ENCODE assay signal across 1 cellular context in the genomic region with DNA sequence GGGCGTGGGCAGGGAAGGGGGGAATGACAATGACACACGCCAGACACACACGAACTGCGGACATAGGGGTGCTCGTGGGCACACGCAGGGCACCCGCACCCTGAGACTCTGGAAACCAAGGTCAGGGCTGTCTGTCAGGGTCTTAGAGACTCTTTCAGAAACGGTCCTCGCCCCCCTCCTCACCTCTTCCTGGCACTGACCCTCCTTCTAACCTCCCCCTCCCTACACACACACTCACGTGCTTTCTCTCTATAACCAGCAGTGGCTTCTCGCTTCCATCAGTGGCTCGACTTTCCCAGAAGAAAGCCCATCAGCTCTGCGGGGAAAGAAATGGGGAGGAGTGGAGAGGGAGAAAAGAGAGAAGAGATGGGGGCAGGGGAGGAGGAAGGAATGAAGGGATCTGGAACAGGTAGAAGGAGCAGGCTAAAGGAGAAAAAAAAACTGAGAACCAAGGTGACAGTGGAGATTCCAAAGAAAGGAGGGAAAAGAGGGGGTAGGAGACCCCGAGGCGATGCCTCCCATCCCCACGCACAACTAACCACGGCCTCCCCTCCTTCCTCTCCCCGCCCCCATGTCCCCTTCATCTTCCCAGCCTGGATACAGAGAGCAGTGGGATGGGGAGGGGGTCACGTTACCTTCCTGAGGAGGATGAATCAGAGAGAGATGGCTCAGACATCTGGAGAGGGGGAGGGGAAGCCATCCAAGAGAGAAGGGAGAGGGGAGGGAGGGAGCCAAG.
TF ChIP-seq lines count a peak whose summit lies in the region.

No MANE protein-coding gene starts in this region.

TF ChIP-seq in H1, 55 proteins besides CTCF, POLR2A, EP300 and RAD21:
- TF ChIP-seq JUND (IDR thresholded peaks at IDR 0.05; ENCODE audit: low read length) (peak; percentile 15; the same call in 1 of the 2 replicates), TCF12 (IDR thresholded peaks at IDR 0.05; ENCODE audit: low read depth, low read length) (peak; percentile 90), ASH2L (IDR thresholded peaks at IDR 0.05; ENCODE audit: low read length) (peak; percentile 66), POLR2AphosphoS5 (IDR thresholded peaks at IDR 0.05; ENCODE audit: low read depth, low read length) (no peak), FOSL1 (IDR thresholded peaks at IDR 0.05; ENCODE audit: insufficient read depth, low read depth, low read length) (no peak), RFX5 (IDR thresholded peaks at IDR 0.05; ENCODE audit: borderline replicate concordance, low read depth, low read length) (no peak), TAF7 (optimal IDR thresholded peaks at IDR 0.05; ENCODE audit: borderline replicate concordance, low read depth, low read length) (no peak), ATF2 (IDR thresholded peaks at IDR 0.05; ENCODE audit: low read length) (no peak), GABPA (IDR thresholded peaks at IDR 0.05; ENCODE audit: borderline replicate concordance, insufficient read depth, low read length) (no peak), BCL11A (IDR thresholded peaks at IDR 0.05; ENCODE audit: low read depth in 2 of 2, low read length in 2 of 2) (no peak), CREB1 (IDR thresholded peaks at IDR 0.05) (peak; percentile 5; the same call in 1 of the 2 replicates), KDM5A (IDR thresholded peaks at IDR 0.05; ENCODE audit: low read length) (no peak), SP2 (IDR thresholded peaks at IDR 0.05; ENCODE audit: low read length) (no peak), KDM4A (IDR thresholded peaks at IDR 0.05; ENCODE audit: low read depth, low read length, severe bottlenecking) (no peak), RNF2 (IDR thresholded peaks at IDR 0.05; ENCODE audit: borderline replicate concordance, low read depth, low read length, missing control alignments, poor library complexity, severe bottlenecking) (no peak), KDM1A (IDR thresholded peaks at IDR 0.05; ENCODE audit: borderline replicate concordance, low read length) (no peak), EZH2 (IDR thresholded peaks at IDR 0.05; ENCODE audit: low read depth, low read length, severe bottlenecking) (peak; percentile 5), CTBP2 (IDR thresholded peaks at IDR 0.05; ENCODE audit: borderline replicate concordance, insufficient read depth, insufficient read length, low read length) (no peak), SP1 (IDR thresholded peaks at IDR 0.05; ENCODE audit: low read depth, low read length) (no peak; the same call in 1 of the 2 replicates), E2F6 (IDR thresholded peaks at IDR 0.05) (peak; percentile 34; the same call in 1 of the 2 replicates), CHD1 (IDR thresholded peaks at IDR 0.05; ENCODE audit: low read depth, low read length) (no peak), EGR1 (IDR thresholded peaks at IDR 0.05; ENCODE audit: borderline replicate concordance, low read depth, low read length) (peak; percentile 86), SIN3A (conservative IDR thresholded peaks at IDR 0.05 in 1 of 2, IDR thresholded peaks at IDR 0.05 in 1 of 2; ENCODE audit: low read depth in 1 of 2, low read length in 2 of 2) (peak; percentile 42 to 72; a peak in 2 of 4 replicates), CEBPB (IDR thresholded peaks at IDR 0.05; ENCODE audit: low read depth, low read length) (no peak), CHD2 (IDR thresholded peaks at IDR 0.05; ENCODE audit: low read length) (no peak), RBBP5 (IDR thresholded peaks at IDR 0.05; ENCODE audit: borderline replicate concordance, low read depth, low read length) (no peak), TBP (IDR thresholded peaks at IDR 0.05; ENCODE audit: low read depth, low read length) (no peak), NANOG (IDR thresholded peaks at IDR 0.05; ENCODE audit: insufficient read depth, low read depth, low read length, poor library complexity, severe bottlenecking) (no peak), CBX8 (IDR thresholded peaks at IDR 0.05; ENCODE audit: borderline replicate concordance, low read depth, low read length) (no peak), RXRA (IDR thresholded peaks at IDR 0.05; ENCODE audit: insufficient read depth, low read depth, low read length) (no peak), ZNF274 (IDR thresholded peaks at IDR 0.05; ENCODE audit: borderline replicate concordance, extremely low read depth, low read length) (no peak), GTF2F1 (IDR thresholded peaks at IDR 0.05; ENCODE audit: borderline replicate concordance, low read depth, low read length) (no peak), BRCA1 (IDR thresholded peaks at IDR 0.05; ENCODE audit: low read depth, low read length) (no peak), SIX5 (IDR thresholded peaks at IDR 0.05; ENCODE audit: low read depth, low read length) (no peak), CBX5 (IDR thresholded peaks at IDR 0.05; ENCODE audit: low read depth, low read length) (no peak), SIRT6 (IDR thresholded peaks at IDR 0.05; ENCODE audit: low read length) (no peak), SRF (IDR thresholded peaks at IDR 0.05; ENCODE audit: low read depth, low read length) (no peak), ATF3 (IDR thresholded peaks at IDR 0.05; ENCODE audit: insufficient read depth, low read depth, low read length) (no peak), TEAD4 (IDR thresholded peaks at IDR 0.05; ENCODE audit: low read depth, low read length) (no peak), POU5F1 (IDR thresholded peaks at IDR 0.05; ENCODE audit: low read depth, low read length) (no peak), MAFK (IDR thresholded peaks at IDR 0.05; ENCODE audit: low read depth, low read length) (no peak), TAF1 (IDR thresholded peaks at IDR 0.05; ENCODE audit: low read depth, low read length) (no peak), HDAC6 (IDR thresholded peaks at IDR 0.05; ENCODE audit: low read depth, low read length) (no peak), BACH1 (IDR thresholded peaks at IDR 0.05; ENCODE audit: low read length) (no peak), SAP30 (IDR thresholded peaks at IDR 0.05; ENCODE audit: insufficient read depth, insufficient replicate concordance, low read length) (peak; percentile 41), PHF8 (conservative IDR thresholded peaks at IDR 0.05; ENCODE audit: low read depth, low read length) (no peak), SUZ12 (IDR thresholded peaks at IDR 0.05; ENCODE audit: low read length) (no peak), SP4 (IDR thresholded peaks at IDR 0.05; ENCODE audit: low read length) (no peak), NRF1 (IDR thresholded peaks at IDR 0.05; ENCODE audit: low read depth, low read length) (no peak), HDAC2 (IDR thresholded peaks at IDR 0.05; ENCODE audit: borderline replicate concordance in 1 of 2, low read depth in 2 of 2, low read length in 2 of 2) (no peak), YY1 (IDR thresholded peaks at IDR 0.05; ENCODE audit: low read depth, low read length) (peak; percentile 51; the same call in 1 of the 2 replicates), JUN (IDR thresholded peaks at IDR 0.05; ENCODE audit: low read depth, low read length) (no peak)
- TF ChIP-seq, protein P1, sequence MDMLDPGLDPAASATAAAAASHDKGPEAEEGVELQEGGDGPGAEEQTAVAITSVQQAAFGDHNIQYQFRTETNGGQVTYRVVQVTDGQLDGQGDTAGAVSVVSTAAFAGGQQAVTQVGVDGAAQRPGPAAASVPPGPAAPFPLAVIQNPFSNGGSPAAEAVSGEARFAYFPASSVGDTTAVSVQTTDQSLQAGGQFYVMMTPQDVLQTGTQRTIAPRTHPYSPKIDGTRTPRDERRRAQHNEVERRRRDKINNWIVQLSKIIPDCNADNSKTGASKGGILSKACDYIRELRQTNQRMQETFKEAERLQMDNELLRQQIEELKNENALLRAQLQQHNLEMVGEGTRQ (IDR thresholded peaks at IDR 0.05; ENCODE audit: low read length) = no peak
- TF ChIP-seq, protein P2, sequence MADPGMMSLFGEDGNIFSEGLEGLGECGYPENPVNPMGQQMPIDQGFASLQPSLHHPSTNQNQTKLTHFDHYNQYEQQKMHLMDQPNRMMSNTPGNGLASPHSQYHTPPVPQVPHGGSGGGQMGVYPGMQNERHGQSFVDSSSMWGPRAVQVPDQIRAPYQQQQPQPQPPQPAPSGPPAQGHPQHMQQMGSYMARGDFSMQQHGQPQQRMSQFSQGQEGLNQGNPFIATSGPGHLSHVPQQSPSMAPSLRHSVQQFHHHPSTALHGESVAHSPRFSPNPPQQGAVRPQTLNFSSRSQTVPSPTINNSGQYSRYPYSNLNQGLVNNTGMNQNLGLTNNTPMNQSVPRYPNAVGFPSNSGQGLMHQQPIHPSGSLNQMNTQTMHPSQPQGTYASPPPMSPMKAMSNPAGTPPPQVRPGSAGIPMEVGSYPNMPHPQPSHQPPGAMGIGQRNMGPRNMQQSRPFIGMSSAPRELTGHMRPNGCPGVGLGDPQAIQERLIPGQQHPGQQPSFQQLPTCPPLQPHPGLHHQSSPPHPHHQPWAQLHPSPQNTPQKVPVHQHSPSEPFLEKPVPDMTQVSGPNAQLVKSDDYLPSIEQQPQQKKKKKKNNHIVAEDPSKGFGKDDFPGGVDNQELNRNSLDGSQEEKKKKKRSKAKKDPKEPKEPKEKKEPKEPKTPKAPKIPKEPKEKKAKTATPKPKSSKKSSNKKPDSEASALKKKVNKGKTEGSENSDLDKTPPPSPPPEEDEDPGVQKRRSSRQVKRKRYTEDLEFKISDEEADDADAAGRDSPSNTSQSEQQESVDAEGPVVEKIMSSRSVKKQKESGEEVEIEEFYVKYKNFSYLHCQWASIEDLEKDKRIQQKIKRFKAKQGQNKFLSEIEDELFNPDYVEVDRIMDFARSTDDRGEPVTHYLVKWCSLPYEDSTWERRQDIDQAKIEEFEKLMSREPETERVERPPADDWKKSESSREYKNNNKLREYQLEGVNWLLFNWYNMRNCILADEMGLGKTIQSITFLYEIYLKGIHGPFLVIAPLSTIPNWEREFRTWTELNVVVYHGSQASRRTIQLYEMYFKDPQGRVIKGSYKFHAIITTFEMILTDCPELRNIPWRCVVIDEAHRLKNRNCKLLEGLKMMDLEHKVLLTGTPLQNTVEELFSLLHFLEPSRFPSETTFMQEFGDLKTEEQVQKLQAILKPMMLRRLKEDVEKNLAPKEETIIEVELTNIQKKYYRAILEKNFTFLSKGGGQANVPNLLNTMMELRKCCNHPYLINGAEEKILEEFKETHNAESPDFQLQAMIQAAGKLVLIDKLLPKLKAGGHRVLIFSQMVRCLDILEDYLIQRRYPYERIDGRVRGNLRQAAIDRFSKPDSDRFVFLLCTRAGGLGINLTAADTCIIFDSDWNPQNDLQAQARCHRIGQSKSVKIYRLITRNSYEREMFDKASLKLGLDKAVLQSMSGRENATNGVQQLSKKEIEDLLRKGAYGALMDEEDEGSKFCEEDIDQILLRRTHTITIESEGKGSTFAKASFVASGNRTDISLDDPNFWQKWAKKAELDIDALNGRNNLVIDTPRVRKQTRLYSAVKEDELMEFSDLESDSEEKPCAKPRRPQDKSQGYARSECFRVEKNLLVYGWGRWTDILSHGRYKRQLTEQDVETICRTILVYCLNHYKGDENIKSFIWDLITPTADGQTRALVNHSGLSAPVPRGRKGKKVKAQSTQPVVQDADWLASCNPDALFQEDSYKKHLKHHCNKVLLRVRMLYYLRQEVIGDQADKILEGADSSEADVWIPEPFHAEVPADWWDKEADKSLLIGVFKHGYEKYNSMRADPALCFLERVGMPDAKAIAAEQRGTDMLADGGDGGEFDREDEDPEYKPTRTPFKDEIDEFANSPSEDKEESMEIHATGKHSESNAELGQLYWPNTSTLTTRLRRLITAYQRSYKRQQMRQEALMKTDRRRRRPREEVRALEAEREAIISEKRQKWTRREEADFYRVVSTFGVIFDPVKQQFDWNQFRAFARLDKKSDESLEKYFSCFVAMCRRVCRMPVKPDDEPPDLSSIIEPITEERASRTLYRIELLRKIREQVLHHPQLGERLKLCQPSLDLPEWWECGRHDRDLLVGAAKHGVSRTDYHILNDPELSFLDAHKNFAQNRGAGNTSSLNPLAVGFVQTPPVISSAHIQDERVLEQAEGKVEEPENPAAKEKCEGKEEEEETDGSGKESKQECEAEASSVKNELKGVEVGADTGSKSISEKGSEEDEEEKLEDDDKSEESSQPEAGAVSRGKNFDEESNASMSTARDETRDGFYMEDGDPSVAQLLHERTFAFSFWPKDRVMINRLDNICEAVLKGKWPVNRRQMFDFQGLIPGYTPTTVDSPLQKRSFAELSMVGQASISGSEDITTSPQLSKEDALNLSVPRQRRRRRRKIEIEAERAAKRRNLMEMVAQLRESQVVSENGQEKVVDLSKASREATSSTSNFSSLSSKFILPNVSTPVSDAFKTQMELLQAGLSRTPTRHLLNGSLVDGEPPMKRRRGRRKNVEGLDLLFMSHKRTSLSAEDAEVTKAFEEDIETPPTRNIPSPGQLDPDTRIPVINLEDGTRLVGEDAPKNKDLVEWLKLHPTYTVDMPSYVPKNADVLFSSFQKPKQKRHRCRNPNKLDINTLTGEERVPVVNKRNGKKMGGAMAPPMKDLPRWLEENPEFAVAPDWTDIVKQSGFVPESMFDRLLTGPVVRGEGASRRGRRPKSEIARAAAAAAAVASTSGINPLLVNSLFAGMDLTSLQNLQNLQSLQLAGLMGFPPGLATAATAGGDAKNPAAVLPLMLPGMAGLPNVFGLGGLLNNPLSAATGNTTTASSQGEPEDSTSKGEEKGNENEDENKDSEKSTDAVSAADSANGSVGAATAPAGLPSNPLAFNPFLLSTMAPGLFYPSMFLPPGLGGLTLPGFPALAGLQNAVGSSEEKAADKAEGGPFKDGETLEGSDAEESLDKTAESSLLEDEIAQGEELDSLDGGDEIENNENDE (IDR thresholded peaks at IDR 0.05; ENCODE audit: insufficient replicate concordance, low read length) = no peak
- TF ChIP-seq, protein P3, sequence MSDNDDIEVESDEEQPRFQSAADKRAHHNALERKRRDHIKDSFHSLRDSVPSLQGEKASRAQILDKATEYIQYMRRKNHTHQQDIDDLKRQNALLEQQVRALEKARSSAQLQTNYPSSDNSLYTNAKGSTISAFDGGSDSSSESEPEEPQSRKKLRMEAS (IDR thresholded peaks at IDR 0.05) = peak; percentile 43; the same call in 1 of the 2 replicates
